In the genomic region with DNA sequence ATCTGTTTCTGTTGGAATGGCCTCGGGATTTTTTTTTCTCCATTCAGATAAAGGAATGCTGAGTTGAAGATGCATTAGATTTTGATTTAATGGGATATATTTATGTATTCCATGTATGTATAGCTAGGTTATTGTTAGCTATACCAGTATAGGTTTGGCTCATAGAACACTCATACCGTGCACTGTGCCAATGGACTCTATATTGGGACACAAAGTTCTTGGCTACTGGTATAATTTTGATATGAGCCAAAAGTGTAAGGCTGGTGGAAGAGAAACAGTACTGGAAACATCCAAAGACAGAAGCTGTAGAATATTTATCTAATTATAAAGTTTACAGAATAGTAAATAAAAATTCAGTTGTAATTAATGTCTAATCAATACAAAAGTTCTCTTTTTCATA, we compare ENCODE assay signal across 29 cellular contexts.
"Had no signal": no experiment of that assay in that cellular context is flagged by ENCODE, and none has a peak within 500 bp of the region (broad histone marks: within the 10 kb centered on the region; RNA-seq: fewer than 3 reads in every experiment).

No MANE protein-coding gene starts in this region.

- ATAC-seq: activated CD8-positive, alpha-beta T cell treated with anti-CD3 and anti-CD28 coated beads for 36 hours; activated T-cell treated with anti-CD3 and anti-CD28 coated beads, Interleukin-2, amount 50 U/mL, for 72 hours; activated T-helper 17 cell treated with anti-CD3 and anti-CD28 coated beads, Interleukin-2, amount 50 U/mL, for 72 hours had no signal

- DNase-seq: activated CD4-positive, alpha-beta T cell treated with anti-CD3 and anti-CD28 coated beads, Interleukin-2, amount 10 ng/mL, durations not matched to agents 24 days and 14 days; activated CD4-positive, alpha-beta T cell treated with anti-CD3 and anti-CD28 coated beads, Interleukin-2, amount 50 U/mL, for 4 hours; activated CD8-positive, alpha-beta T cell treated with anti-CD3 and anti-CD28 coated beads for 36 hours; activated effector memory CD4-positive, alpha-beta T cell treated with anti-CD3 and anti-CD28 coated beads, Interleukin-2, amount 50 U/mL, for 16 hours; activated naive CD4-positive, alpha-beta T cell; activated naive CD4-positive, alpha-beta T cell treated with anti-CD3 and anti-CD28 coated beads, Interleukin-2, amount 50 U/mL, for 16 hours; activated naive CD8-positive, alpha-beta T cell treated with anti-CD3 and anti-CD28 coated beads for 36 hours; activated T-cell treated with anti-CD3 and anti-CD28 coated beads, Interleukin-2, amount 50 U/mL, for 1 hour; activated T-cell treated with anti-CD3 and anti-CD28 coated beads, Interleukin-2, amount 50 U/mL, for 72 hours; amniotic stem cell; aorta; Karpas-422; KBM-7; MV-4-11; NCI-H1092 treated with DMSO at 0.1 percent for 48 hours; NCI-H1417 treated with DMSO at 0.1 percent for 48 hours; NCI-H187 treated with DMSO at 0.1 percent for 48 hours; NCI-H2081 treated with DMSO at 0.1 percent for 48 hours; NCI-H446 treated with DMSO at 0.1 percent for 48 hours; NCI-H524; NCI-H69; NK-92 treated with Interleukin-12 subunit alpha and Interleukin-12 subunit beta, amount 100 ng/mL, for 24 hours; Peyer's patch; RPMI8226; T1000; WERI-Rb-1 had no signal

- H3K9me3 ChIP-seq: MG63, Peyer's patch had no signal

- H3K4me1 ChIP-seq: Peyer's patch had no signal

- H3K27me3 ChIP-seq: cardiac muscle cell, MG63, Peyer's patch had no signal

- H3K4me3 ChIP-seq: cardiac muscle cell, MG63, Peyer's patch had no signal

- H3K36me3 ChIP-seq: cardiac muscle cell, MG63, Peyer's patch, WERI-Rb-1 had no signal

- H3K27ac ChIP-seq: cardiac muscle cell, Peyer's patch, WERI-Rb-1 had no signal
